8 cellular contexts compared by ENCODE assay signal in the genomic region with DNA sequence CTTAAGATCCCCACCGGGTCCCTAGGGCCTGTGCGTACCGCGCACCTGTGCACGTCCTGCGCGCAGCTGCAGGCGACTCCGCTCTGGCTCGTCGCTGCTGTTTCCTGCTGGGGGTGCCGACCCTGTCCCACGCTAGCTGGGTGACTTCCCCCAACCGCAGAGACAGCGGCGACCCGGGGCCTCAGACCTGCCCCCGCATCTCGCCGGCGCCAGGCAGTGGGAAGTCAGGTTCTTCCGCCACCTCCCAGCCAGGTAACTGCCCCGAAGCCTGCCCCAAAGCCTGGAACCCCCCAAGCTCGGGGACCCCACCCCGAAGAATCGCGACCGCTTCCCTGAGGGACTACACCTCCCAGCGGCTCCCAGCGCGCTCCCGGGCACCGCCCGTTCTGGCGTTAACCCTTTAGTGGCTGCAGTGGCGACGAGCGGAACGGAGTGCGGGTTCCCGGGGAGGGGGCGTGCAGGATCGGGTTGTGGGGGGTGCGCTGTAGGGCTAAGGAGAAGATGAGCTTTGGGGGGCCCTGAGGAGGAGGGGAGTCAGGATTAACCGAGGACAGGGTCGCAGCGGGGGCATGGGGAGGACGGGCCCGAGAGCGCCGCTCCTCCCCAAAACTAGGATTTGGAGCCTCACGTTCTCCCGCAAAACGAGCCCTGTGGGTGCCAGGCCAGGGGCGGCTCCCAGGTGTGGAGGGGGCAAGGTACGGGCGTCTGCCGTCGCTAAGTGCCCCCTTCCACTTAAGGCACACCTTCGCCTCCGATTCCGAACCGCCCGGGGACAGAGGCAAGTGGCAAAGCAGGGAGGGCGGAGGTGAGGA. TPM values are rescaled to one million over a fixed set of nuclear protein-coding genes. Genes with fewer than 3 reads are reported as not detected.
DNase-seq lines count a peak whose midpoint lies in the region; ATAC-seq, FAIRE-seq and TF ChIP-seq lines count a peak whose summit lies in the region.

No MANE protein-coding gene starts in this region.

- POLR2A ChIA-PET in GM10248 (lab: Yijun Ruan, JAX): interaction anchor here (0.6 kb wide), 1 partner anchor 103 kb away, joined by 3 read pairs; no protein-coding TSS in a partner anchor

- ATAC-seq in HG03135 (IDR thresholded peaks at IDR 0.05; ENCODE audit: unreplicated experiment) (peak; percentile 43), GM21526 (IDR thresholded peaks at IDR 0.05; ENCODE audit: low FRiP score, unreplicated experiment) (no peak)

- H3K36me3 ChIP-seq in breast epithelium: no peaks in the 10 kb centered on the region
- H3K36me3 ChIP-seq in kidney (ENCODE audit: control insufficient read depth in 1 of 2, insufficient read depth in 2 of 2, low read length in 2 of 2): no peaks in the 10 kb centered on the region

- no peak for FAIRE-seq in kidney (lab: Jason Lieb, UNC)

- H3K9ac ChIP-seq in kidney (ENCODE audit: low read length in 2 of 2): peak overlapping the region; percentile 84 to 94

- no peaks in the 10 kb centered on the region for H3K27me3 ChIP-seq in breast epithelium

- CTCF ChIA-PET in GM10248 (lab: Yijun Ruan, JAX): interaction anchor here (4.9 kb wide), 1 partner anchor 21 kb away, joined by 23 read pairs; a partner anchor contains a TSS

- peak overlapping the region; percentile 72 to 73 for H3K27ac ChIP-seq in breast epithelium
- H3K27ac ChIP-seq in kidney (ENCODE audit: low read depth in 2 of 2, low read length in 2 of 2): peak overlapping the region; percentile 37 to 51

- TF ChIP-seq CTCF in GM10248 (IDR thresholded peaks at IDR 0.05; ENCODE audit: control extremely low read depth, extremely low read depth, low read depth, missing control alignments): no peak
- TF ChIP-seq CTCF in breast epithelium (IDR thresholded peaks at IDR 0.05): no peak
- no peak for TF ChIP-seq CTCF in kidney (IDR thresholded peaks at IDR 0.05; ENCODE audit: borderline replicate concordance, extremely low read depth, insufficient read depth)

- H3K4me3 Mint-ChIP-seq in T-helper 2 cell treated with Interferon-gamma antibody and Interleukin-4, amounts not matched to agents 5 μg/mL and 100 μg/mL, for 36 hours: peak overlapping the region; percentile 75

- H3K4me1 ChIP-seq in breast epithelium (peaks cover 0 to 7% of the 10 kb centered on the region in 2 donors), kidney (ENCODE audit: control insufficient read depth in 1 of 2, insufficient read depth in 1 of 2, low read depth in 1 of 2, low read length in 2 of 2) (peaks cover 0 to 12% of the 10 kb centered on the region in 2 donors)

- intact Hi-C loops in breast epithelium (cut with DNase I; ENCODE audit: low total_unique reads): no loop called here
- intact Hi-C loops in kidney (cut with DNase I): no loop called here

- peaks cover 14% of the 10 kb centered on the region for H3K4me1 Mint-ChIP-seq in T-helper 2 cell treated with Interferon-gamma antibody and Interleukin-4, amounts not matched to agents 5 μg/mL and 100 μg/mL, for 36 hours (ENCODE audit: low read depth)

- peaks cover 31% of the 10 kb centered on the region for H3K27me3 Mint-ChIP-seq in T-helper 2 cell treated with Interferon-gamma antibody and Interleukin-4, amounts not matched to agents 5 μg/mL and 100 μg/mL, for 36 hours (ENCODE audit: low read depth)

- H3K36me3 Mint-ChIP-seq in T-helper 2 cell treated with Interferon-gamma antibody and Interleukin-4, amounts not matched to agents 5 μg/mL and 100 μg/mL, for 36 hours (ENCODE audit: low read depth): peaks cover 23% of the 10 kb centered on the region

- peaks cover 18% of the 10 kb centered on the region for H3K9me3 Mint-ChIP-seq in T-helper 2 cell treated with Interferon-gamma antibody and Interleukin-4, amounts not matched to agents 5 μg/mL and 100 μg/mL, for 36 hours

- peak; percentile 77 for DNase-seq in GM10248 (ENCODE audit: extremely low spot score)
- DNase-seq in T-helper 2 cell treated with Interferon-gamma antibody and Interleukin-4, amounts not matched to agents 5 μg/mL and 100 μg/mL, for 36 hours (ENCODE audit: low spot score): no peak
- peak in 1 of 2 donors; percentile 67 for DNase-seq in breast epithelium (ENCODE audit: low spot score in 2 of 2)
- DNase-seq in kidney: peak; percentile 88
- peak; percentile 61 for DNase-seq in stimulated activated CD4-positive, alpha-beta T cell treated with anti-CD3 and anti-CD28 coated beads, Interleukin-15, amount 100 ng/mL, for 24 hours
- DNase-seq in NCI-H2029 (lab: John Stamatoyannopoulos, UW): no peak

- H3K4me3 ChIP-seq in breast epithelium (peak overlapping the region; percentile 73 to 99 (median 80)), kidney (ENCODE audit: low read length in 2 of 2) (peak overlapping the region; percentile 96)

- TF ChIP-seq POLR2A in breast epithelium (IDR thresholded peaks at IDR 0.05): no peak

- peak overlapping the region; percentile 26 for H3K27ac Mint-ChIP-seq in T-helper 2 cell treated with Interferon-gamma antibody and Interleukin-4, amounts not matched to agents 5 μg/mL and 100 μg/mL, for 36 hours

- H3K9me3 ChIP-seq in breast epithelium (no peaks in the 10 kb centered on the region), kidney (ENCODE audit: control insufficient read depth in 1 of 2, low read length in 2 of 2) (no peaks in the 10 kb centered on the region)

RNA-seq across cellular contexts. Expression of a gene that starts 0.6 kb away (rescaled TPM):
- total RNA-seq in breast epithelium (100 to 1,000 TPM in 1 of 3 donors, 10 to 100 TPM in 2; 23.4 to 101 (median 97.9) TPM), kidney (42.9 TPM)
- polyA plus RNA-seq in kidney (ENCODE audit: insufficient read depth, low read depth, low replicate concordance): 22.6 TPM

RNA-seq across cellular contexts. Expression of a gene that starts 11.6 kb away (rescaled TPM):
- total RNA-seq in breast epithelium: 10 to 100 TPM; 61.6 to 66.6 (median 63.6) TPM
- total RNA-seq in kidney: 67.6 TPM
- 162 TPM for polyA plus RNA-seq in kidney (ENCODE audit: insufficient read depth, low read depth, low replicate concordance)

RNA-seq across cellular contexts. Expression of a gene that starts 21.0 kb away (rescaled TPM):
- total RNA-seq in breast epithelium (100 to 1,000 TPM; 112 to 259 (median 169) TPM), kidney (246 TPM)
- polyA plus RNA-seq in kidney (ENCODE audit: insufficient read depth, low read depth, low replicate concordance): 126 TPM

Comparison
In these comparisons a context has a peak if more than half of its experiments do, and no peak if none do; other contexts are left out.
1. DNase-seq: peak in GM10248 (single experiment), kidney (single experiment) and stimulated activated CD4-positive, alpha-beta T cell treated with anti-CD3 and anti-CD28 coated beads, Interleukin-15, amount 100 ng/mL, for 24 hours (single experiment); none in T-helper 2 cell treated with Interferon-gamma antibody and Interleukin-4, amounts not matched to agents 5 μg/mL and 100 μg/mL, for 36 hours (single experiment) and NCI-H2029 (single experiment).